Comparison of ENCODE assay signal across 1 cellular context in genomic region chr22:43392385-43392989, GRCh38.
TF ChIP-seq lines count a peak whose summit lies in the region.

No MANE protein-coding gene starts in this region.

TF ChIP-seq in HepG2, 621 proteins besides CTCF, POLR2A, EP300 and RAD21:
- TF ChIP-seq BCL3 (CRISPR knock-in tag; IDR thresholded peaks at IDR 0.05) (0 out of 2 replicates have a peak, but pooled peaks have one; percentile 37), ZNF644 (CRISPR knock-in tag; IDR thresholded peaks at IDR 0.05; ENCODE audit: low read depth) (no peak), RBM39 (IDR thresholded peaks at IDR 0.05; ENCODE audit: low read depth, low read length, poor library complexity, severe bottlenecking) (peak; percentile 21), STAT6 (CRISPR knock-in tag; IDR thresholded peaks at IDR 0.05; ENCODE audit: borderline replicate concordance) (no peak), AGO2 (optimal IDR thresholded peaks at IDR 0.05; ENCODE audit: low read depth, low read length) (peak; percentile 27)
